ENCODE assay signal across 12 cellular contexts in the genomic region with DNA sequence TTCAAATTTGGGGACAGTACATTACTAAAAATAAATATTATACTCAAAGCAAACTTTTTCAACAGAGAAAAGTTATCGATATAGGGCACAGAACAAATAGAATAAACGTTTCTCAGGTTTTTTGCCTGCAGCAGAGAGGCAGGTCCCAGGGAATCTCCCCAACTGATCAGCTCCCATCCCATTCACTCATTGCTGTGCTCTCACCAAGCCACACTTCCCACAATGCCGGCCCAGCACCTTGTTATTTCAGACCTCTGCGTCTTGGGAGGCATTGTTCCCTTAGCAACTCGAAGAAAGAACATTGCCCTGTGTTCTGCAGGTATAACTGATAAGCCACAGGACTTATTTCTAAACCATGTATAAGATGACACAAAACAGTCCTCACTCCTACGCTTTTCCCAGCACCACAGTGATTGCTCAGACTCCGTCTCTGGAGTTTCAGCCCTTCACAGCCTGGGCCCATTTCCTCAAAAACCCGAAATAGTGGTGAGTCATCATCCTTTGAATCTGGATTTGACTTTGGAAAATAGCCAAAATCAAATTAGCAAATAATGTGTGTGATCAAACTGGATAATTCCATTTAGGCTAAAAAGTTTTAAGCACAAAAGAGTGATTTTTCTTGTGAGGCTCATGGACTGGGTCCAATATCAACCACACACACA.
DNase-seq lines count a peak whose midpoint lies in the region; ATAC-seq, FAIRE-seq and TF ChIP-seq lines count a peak whose summit lies in the region.
"Had no signal": no experiment of that assay in that cellular context is flagged by ENCODE, and none has a peak within 500 bp of the region (broad histone marks: within the 10 kb centered on the region; RNA-seq: fewer than 3 reads in every experiment).

No MANE protein-coding gene starts in this region.

- TF ChIP-seq CTCF in body of pancreas (IDR thresholded peaks at IDR 0.05) = no peak
- TF ChIP-seq CTCF in heart left ventricle (IDR thresholded peaks at IDR 0.05) = no peak
- no peak for TF ChIP-seq CTCF in HepG2 (CRISPR knock-in tag; IDR thresholded peaks at IDR 0.05)

- BruUV-seq in HepG2 (replicated peaks; lab: Mats Ljungman, UMichigan) = no TSS peak

- ATAC-seq in body of pancreas = peak; percentile 53
- peak in 3 of 4 donors; percentile 68 to 95 (median 84) for ATAC-seq in heart left ventricle
- no peak for ATAC-seq in HepG2
- ATAC-seq: activated CD8-positive, alpha-beta T cell treated with anti-CD3 and anti-CD28 coated beads, Interleukin-2, amount 10 ng/mL, durations not matched to agents 7 days and 5 days; stimulated activated effector memory CD8-positive, alpha-beta T cell treated with anti-CD3 and anti-CD28 coated beads, Interleukin-12 subunit alpha, Interleukin-12 subunit beta, amount 100 ng/mL, for 72 hours had no signal

- H3K4me1 ChIP-seq in HUES48 (ENCODE audit: control insufficient read depth, insufficient read depth, low read length) (peaks cover 9% of the 10 kb centered on the region), body of pancreas (no peaks in the 10 kb centered on the region), heart left ventricle (peaks cover 0 to 20% (median 3%) of the 10 kb centered on the region in 12 donors), skeletal muscle satellite cell (ENCODE audit: control insufficient read depth, insufficient read depth, low read length) (peaks cover 19% of the 10 kb centered on the region), HAP-1 (0 out of 2 replicates have a peak, but pooled peaks cover 4% of the 10 kb centered on the region), HepG2 (ENCODE audit: insufficient read depth, low read length) (no peaks in the 10 kb centered on the region)

- H2AFZ ChIP-seq in HepG2 (ENCODE audit: low read length) = no peak overlapping the region

- 0 out of 2 replicates have a peak, but pooled peaks cover 4% of the 10 kb centered on the region for H3K9me3 ChIP-seq in HUES48 (ENCODE audit: control insufficient read depth, insufficient read depth, low read length)
- no peaks in the 10 kb centered on the region for H3K9me3 ChIP-seq in body of pancreas
- no peaks in the 10 kb centered on the region for H3K9me3 ChIP-seq in heart left ventricle
- H3K9me3 ChIP-seq in skeletal muscle satellite cell (replicated peaks; ENCODE audit: low read length) = no peaks in the 10 kb centered on the region
- peaks cover 2% of the 10 kb centered on the region; the same call in 1 of the 2 replicates for H3K9me3 ChIP-seq in HAP-1
- no peaks in the 10 kb centered on the region for H3K9me3 ChIP-seq in HepG2 (ENCODE audit: low read length)

- intact Hi-C loops in body of pancreas (cut with DNase I) = no loop called here
- intact Hi-C loops in heart left ventricle (cut with DNase I) = no loop called here
- intact Hi-C loops in HepG2 (cut with micrococcal nuclease; ENCODE audit: unreplicated experiment) = no loop called here

- H3K4me3 ChIP-seq in HUES48 (ENCODE audit: low read depth, low read length) = no peak overlapping the region
- H3K4me3 ChIP-seq in body of pancreas = no peak overlapping the region
- no peak overlapping the region for H3K4me3 ChIP-seq in heart left ventricle
- no peak overlapping the region for H3K4me3 ChIP-seq in skeletal muscle satellite cell (ENCODE audit: low read length)
- no peak overlapping the region for H3K4me3 ChIP-seq in HAP-1
- H3K4me3 ChIP-seq in HepG2 (replicated peaks in 1 of 3; ENCODE audit: insufficient read depth in 1 of 3, low read depth in 2 of 3, low read length in 3 of 3) = no peak overlapping the region

- TF ChIP-seq EP300 in HepG2 (IDR thresholded peaks at IDR 0.05; ENCODE audit: low read depth in 2 of 2, low read length in 2 of 2) = no peak
- no peak for TF ChIP-seq EP300 in HepG2 (CRISPR knock-in tag; IDR thresholded peaks at IDR 0.05; ENCODE audit: borderline replicate concordance)

- no peak for FAIRE-seq in HepG2 (lab: Jason Lieb, UNC)

- POLR2A ChIA-PET in HepG2 (lab: Yijun Ruan, JAX) = no interaction called here

- no peak overlapping the region for H3K9ac ChIP-seq in HUES48 (ENCODE audit: low read depth, low read length)
- no peak overlapping the region for H3K9ac ChIP-seq in skeletal muscle satellite cell (ENCODE audit: low read depth, low read length)
- H3K9ac ChIP-seq in HepG2 (ENCODE audit: insufficient read depth, low read depth, low read length) = no peak overlapping the region

- TF ChIP-seq POLR2A in body of pancreas (IDR thresholded peaks at IDR 0.05) (no peak), heart left ventricle (IDR thresholded peaks at IDR 0.05) (no peak), HepG2 (IDR thresholded peaks at IDR 0.05; ENCODE audit: insufficient read depth in 1 of 2, low read depth in 2 of 2, low read length in 2 of 2) (no peak)

- TF ChIP-seq RAD21 in HepG2 (CRISPR knock-in tag; IDR thresholded peaks at IDR 0.05) = no peak

- in situ Hi-C loops in HAP-1 (cut with MboI; ENCODE audit: low sequenced_read_pairs) (no loop called here), HepG2 (cut with HindIII; ENCODE audit: extremely low pct_ligation_motif_present, low pct_unique_long_range_greater_than_20kb) (no loop called here)

- no peaks in the 10 kb centered on the region for H4K20me1 ChIP-seq in HepG2 (ENCODE audit: insufficient read depth, low read length)

- 68 to 76% methylated on average over 8 of the region's 8 CpGs for WGBS in body of pancreas, 2 donors
- WGBS in heart left ventricle, 4 donors = 54 to 59% (median 56%) methylated on average over 8 of the region's 8 CpGs
- WGBS in HepG2 (ENCODE audit: low lambda C conversion rate) = 16% methylated on average over 8 of the region's 8 CpGs

- H3K4me2 ChIP-seq in skeletal muscle satellite cell (ENCODE audit: low read length) (peak overlapping the region; percentile 28), HepG2 (ENCODE audit: low read depth, low read length) (no peak overlapping the region)

- H3K79me2 ChIP-seq in HepG2 (ENCODE audit: insufficient read depth, low read length) = no peaks in the 10 kb centered on the region

- CTCF ChIA-PET in HepG2 (lab: Yijun Ruan, JAX; ENCODE audit: low intra/inter-chr PET ratio, low total read pairs) = no interaction called here

- no peaks in the 10 kb centered on the region for H3K36me3 ChIP-seq in HUES48 (ENCODE audit: control insufficient read depth, insufficient read depth, low read length)
- H3K36me3 ChIP-seq in body of pancreas (replicated peaks in 1 of 2; ENCODE audit: insufficient read depth in 1 of 2, low read depth in 2 of 2) = no peaks in the 10 kb centered on the region
- no peaks in the 10 kb centered on the region for H3K36me3 ChIP-seq in heart left ventricle
- H3K36me3 ChIP-seq in skeletal muscle satellite cell (ENCODE audit: insufficient read depth, low read length) = no peaks in the 10 kb centered on the region
- no peaks in the 10 kb centered on the region for H3K36me3 ChIP-seq in HAP-1 (replicated peaks)
- no peaks in the 10 kb centered on the region for H3K36me3 ChIP-seq in HepG2 (replicated peaks in 1 of 2; ENCODE audit: control insufficient read depth in 1 of 2, insufficient read depth in 2 of 2, low read length in 2 of 2)

- DNase-seq in body of pancreas (peak in 2 of 4 donors; percentile 7 to 40), heart left ventricle (peak in 2 of 5 donors; percentile 16 to 38), KG1 (lab: John Stamatoyannopoulos, UW) (no peak), HAP-1 (ENCODE audit: low spot score in 2 of 2) (no peak), NCI-H82 (lab: John Stamatoyannopoulos, UW) (no peak), HepG2 (ENCODE audit: low spot score) (no peak)
- DNase-seq: activated CD8-positive, alpha-beta T cell treated with anti-CD3 and anti-CD28 coated beads, Interleukin-2, amount 10 ng/mL, durations not matched to agents 7 days and 5 days; amniotic stem cell; NCI-H524 had no signal

- H3K27ac ChIP-seq in HUES48 (ENCODE audit: low read depth, low read length) = peak overlapping the region; percentile 11
- no peak overlapping the region for H3K27ac ChIP-seq in body of pancreas
- H3K27ac ChIP-seq in heart left ventricle = peak overlapping the region in 4 of 12 donors; percentile 33 to 48 (median 38)
- no peak overlapping the region for H3K27ac ChIP-seq in HepG2 (ENCODE audit: extremely low read length, insufficient read depth, low read length)

- H3K27me3 ChIP-seq in HUES48 (ENCODE audit: control insufficient read depth, insufficient read depth, low read length) = no peaks in the 10 kb centered on the region
- no peaks in the 10 kb centered on the region for H3K27me3 ChIP-seq in body of pancreas
- no peaks in the 10 kb centered on the region for H3K27me3 ChIP-seq in heart left ventricle
- no peaks in the 10 kb centered on the region for H3K27me3 ChIP-seq in skeletal muscle satellite cell (ENCODE audit: control insufficient read depth, insufficient read depth, low read length)
- H3K27me3 ChIP-seq in HAP-1 (ENCODE audit: low read depth) = no peaks in the 10 kb centered on the region
- H3K27me3 ChIP-seq in HepG2 (ENCODE audit: control insufficient read depth in 1 of 2, insufficient read depth in 2 of 2, low read length in 2 of 2) = peaks cover 0 to 8% of the 10 kb centered on the region in 2 experiments; a peak in 1 of 5 replicates

TF ChIP-seq in HepG2, 621 proteins besides CTCF, POLR2A, EP300 and RAD21 (continues in another document):
- TF ChIP-seq, protein P1, sequence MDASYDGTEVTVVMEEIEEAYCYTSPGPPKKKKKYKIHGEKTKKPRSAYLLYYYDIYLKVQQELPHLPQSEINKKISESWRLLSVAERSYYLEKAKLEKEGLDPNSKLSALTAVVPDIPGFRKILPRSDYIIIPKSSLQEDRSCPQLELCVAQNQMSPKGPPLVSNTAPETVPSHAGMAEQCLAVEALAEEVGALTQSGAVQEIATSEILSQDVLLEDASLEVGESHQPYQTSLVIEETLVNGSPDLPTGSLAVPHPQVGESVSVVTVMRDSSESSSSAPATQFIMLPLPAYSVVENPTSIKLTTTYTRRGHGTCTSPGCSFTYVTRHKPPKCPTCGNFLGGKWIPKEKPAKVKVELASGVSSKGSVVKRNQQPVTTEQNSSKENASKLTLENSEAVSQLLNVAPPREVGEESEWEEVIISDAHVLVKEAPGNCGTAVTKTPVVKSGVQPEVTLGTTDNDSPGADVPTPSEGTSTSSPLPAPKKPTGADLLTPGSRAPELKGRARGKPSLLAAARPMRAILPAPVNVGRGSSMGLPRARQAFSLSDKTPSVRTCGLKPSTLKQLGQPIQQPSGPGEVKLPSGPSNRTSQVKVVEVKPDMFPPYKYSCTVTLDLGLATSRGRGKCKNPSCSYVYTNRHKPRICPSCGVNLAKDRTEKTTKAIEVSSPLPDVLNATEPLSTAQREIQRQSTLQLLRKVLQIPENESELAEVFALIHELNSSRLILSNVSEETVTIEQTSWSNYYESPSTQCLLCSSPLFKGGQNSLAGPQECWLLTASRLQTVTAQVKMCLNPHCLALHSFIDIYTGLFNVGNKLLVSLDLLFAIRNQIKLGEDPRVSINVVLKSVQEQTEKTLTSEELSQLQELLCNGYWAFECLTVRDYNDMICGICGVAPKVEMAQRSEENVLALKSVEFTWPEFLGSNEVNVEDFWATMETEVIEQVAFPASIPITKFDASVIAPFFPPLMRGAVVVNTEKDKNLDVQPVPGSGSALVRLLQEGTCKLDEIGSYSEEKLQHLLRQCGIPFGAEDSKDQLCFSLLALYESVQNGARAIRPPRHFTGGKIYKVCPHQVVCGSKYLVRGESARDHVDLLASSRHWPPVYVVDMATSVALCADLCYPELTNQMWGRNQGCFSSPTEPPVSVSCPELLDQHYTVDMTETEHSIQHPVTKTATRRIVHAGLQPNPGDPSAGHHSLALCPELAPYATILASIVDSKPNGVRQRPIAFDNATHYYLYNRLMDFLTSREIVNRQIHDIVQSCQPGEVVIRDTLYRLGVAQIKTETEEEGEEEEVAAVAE (CRISPR knock-in tag; IDR thresholded peaks at IDR 0.05; ENCODE audit: borderline replicate concordance) = no peak
